In genomic region chr6:152603911-152604310, GRCh38 we compare ENCODE assay signal across 2 cellular contexts.
A peak's percentile ranks its signal among the peaks of the same experiment; 100 is the strongest.
TF ChIP-seq lines count a peak whose summit lies in the region.

No MANE protein-coding gene starts in this region.

TF ChIP-seq in HepG2, 621 proteins besides CTCF, POLR2A, EP300 and RAD21:
- TF ChIP-seq ZSCAN29 (CRISPR knock-in tag; conservative IDR thresholded peaks at IDR 0.05), result no peak
- TF ChIP-seq MAFF (IDR thresholded peaks at IDR 0.05; ENCODE audit: low read depth, low read length), result peak; percentile 64
- peak; percentile 54 to 79 for TF ChIP-seq MAFK (conservative IDR thresholded peaks at IDR 0.05 in 1 of 2, IDR thresholded peaks at IDR 0.05 in 1 of 2; ENCODE audit: low read length in 2 of 2)

TF ChIP-seq in H1, 55 proteins besides CTCF, POLR2A, EP300 and RAD21:
- TF ChIP-seq HDAC2 (IDR thresholded peaks at IDR 0.05; ENCODE audit: borderline replicate concordance in 1 of 2, low read depth in 2 of 2, low read length in 2 of 2) (no peak), RBBP5 (IDR thresholded peaks at IDR 0.05; ENCODE audit: borderline replicate concordance, low read depth, low read length) (no peak), HDAC6 (IDR thresholded peaks at IDR 0.05; ENCODE audit: low read depth, low read length) (no peak), NRF1 (IDR thresholded peaks at IDR 0.05; ENCODE audit: low read depth, low read length) (no peak), SRF (IDR thresholded peaks at IDR 0.05; ENCODE audit: low read depth, low read length) (no peak), CREB1 (IDR thresholded peaks at IDR 0.05) (no peak), SIRT6 (IDR thresholded peaks at IDR 0.05; ENCODE audit: low read length) (no peak), PHF8 (conservative IDR thresholded peaks at IDR 0.05; ENCODE audit: low read depth, low read length) (no peak), SP1 (IDR thresholded peaks at IDR 0.05; ENCODE audit: low read depth, low read length) (no peak), GTF2F1 (IDR thresholded peaks at IDR 0.05; ENCODE audit: borderline replicate concordance, low read depth, low read length) (no peak), KDM5A (IDR thresholded peaks at IDR 0.05; ENCODE audit: low read length) (no peak), CHD1 (IDR thresholded peaks at IDR 0.05; ENCODE audit: low read depth, low read length) (no peak), SUZ12 (IDR thresholded peaks at IDR 0.05; ENCODE audit: low read length) (no peak), SP4 (IDR thresholded peaks at IDR 0.05; ENCODE audit: low read length) (no peak)
